8 cellular contexts compared by ENCODE assay signal in the genomic region with DNA sequence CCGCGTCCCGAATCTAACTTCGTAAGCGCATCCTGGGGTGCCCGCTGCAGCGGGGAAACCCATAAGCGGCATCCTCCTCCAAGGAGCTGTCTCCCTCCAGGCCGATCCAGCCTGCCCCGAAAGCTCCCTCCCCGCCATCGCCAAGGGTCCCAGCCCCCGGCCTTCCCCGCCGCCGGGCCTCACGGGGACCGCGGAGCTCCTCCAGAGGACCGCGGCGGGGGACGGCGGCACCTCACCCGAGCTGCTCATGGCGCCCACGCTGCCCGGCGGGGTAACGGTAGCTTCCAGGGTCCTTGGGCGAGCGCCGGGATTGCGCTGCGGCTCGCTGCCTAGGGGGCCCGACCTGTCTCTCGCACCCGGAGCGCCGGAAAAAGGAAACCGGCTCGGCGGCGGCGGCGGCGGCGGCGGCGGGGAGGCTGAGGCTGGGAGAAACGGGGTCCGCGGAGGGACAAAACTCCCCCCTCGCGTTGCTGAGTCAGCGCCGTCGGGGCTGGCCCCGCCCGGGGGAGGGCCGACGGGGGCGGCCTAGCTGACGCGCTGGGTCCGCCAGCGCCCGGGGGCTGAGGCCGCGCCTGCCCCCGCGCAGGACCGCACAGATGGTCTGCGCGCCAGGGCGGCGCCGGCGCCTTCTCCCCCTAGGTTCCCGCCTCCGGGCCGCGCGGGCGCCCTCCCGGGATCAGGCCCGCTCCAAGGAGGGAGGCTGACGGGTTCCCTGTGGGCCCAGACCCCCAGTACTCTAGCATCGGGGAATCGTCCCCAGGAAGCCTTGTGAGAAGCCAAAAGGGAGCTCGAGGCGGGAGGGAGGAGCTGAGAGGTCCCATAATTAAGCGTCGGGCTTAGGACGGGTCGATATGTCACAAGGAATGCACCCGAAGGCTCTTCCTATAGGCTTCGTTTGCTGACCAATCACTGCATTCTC.
A peak's percentile ranks its signal among the peaks of the same experiment; 100 is the strongest.
DNase-seq lines count a peak whose midpoint lies in the region; ATAC-seq and TF ChIP-seq lines count a peak whose summit lies in the region.

A gene with protein sequence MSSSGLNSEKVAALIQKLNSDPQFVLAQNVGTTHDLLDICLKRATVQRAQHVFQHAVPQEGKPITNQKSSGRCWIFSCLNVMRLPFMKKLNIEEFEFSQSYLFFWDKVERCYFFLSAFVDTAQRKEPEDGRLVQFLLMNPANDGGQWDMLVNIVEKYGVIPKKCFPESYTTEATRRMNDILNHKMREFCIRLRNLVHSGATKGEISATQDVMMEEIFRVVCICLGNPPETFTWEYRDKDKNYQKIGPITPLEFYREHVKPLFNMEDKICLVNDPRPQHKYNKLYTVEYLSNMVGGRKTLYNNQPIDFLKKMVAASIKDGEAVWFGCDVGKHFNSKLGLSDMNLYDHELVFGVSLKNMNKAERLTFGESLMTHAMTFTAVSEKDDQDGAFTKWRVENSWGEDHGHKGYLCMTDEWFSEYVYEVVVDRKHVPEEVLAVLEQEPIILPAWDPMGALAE (minus strand): TSS at position 374 of the 919 bp plus-strand sequence. CDS start 125 bp downstream, at position 249.

- H3K27me3 ChIP-seq in effector memory CD4-positive, alpha-beta T cell (replicated peaks; ENCODE audit: control insufficient read depth, insufficient read depth, low read length, poor library complexity, severe bottlenecking) = no peaks in the 10 kb centered on the region

- CTCF ChIA-PET in AG04449 (lab: Yijun Ruan, JAX) = interaction anchor here (1.3 to 2.5 kb wide), 8 partner anchors 9 to 187 kb away, joined by 3 to 11 read pairs (median 4); no protein-coding TSS in a partner anchor

- DNase-seq in AG04449 (ENCODE audit: low read depth, low spot score) (no peak), NCI-H748 (lab: John Stamatoyannopoulos, UW; ENCODE audit: unreplicated experiment) (peak; percentile 89), medulla oblongata (ENCODE audit: extremely low spot score) (peak; percentile 77)
- peak; percentile 94 for DNase-seq in activated CD8-positive, alpha-beta memory T cell treated with anti-CD3 and anti-CD28 coated beads for 24 hours
- peak; percentile 66 to 68 (median 67) for DNase-seq in effector memory CD4-positive, alpha-beta T cell
- peak; percentile 64 to 74 (median 73) for DNase-seq in stimulated activated CD4-positive, alpha-beta T cell treated with anti-CD3 and anti-CD28 coated beads, TNF-alpha, amount 100 ng/mL, for 48 hours (ENCODE audit: low read depth in 3 of 3)

- peaks cover 8% of the 10 kb centered on the region for H3K4me1 ChIP-seq in effector memory CD4-positive, alpha-beta T cell (ENCODE audit: control insufficient read depth, insufficient read depth, low read length, poor library complexity, severe bottlenecking)

- peak; percentile 51 for ATAC-seq in GM18858 (IDR thresholded peaks at IDR 0.05; ENCODE audit: unreplicated experiment)
- ATAC-seq in HG03103 (IDR thresholded peaks at IDR 0.05; ENCODE audit: low read depth, unreplicated experiment) = peak; percentile 62

- H3K9me3 ChIP-seq in effector memory CD4-positive, alpha-beta T cell (ENCODE audit: control insufficient read depth, low read length) = no peaks in the 10 kb centered on the region

- TF ChIP-seq CTCF in AG04449 (IDR thresholded peaks at IDR 0.05; ENCODE audit: insufficient read depth, low read length, missing control alignments) = no peak

- POLR2A ChIA-PET in AG04449 (lab: Yijun Ruan, JAX) = interaction anchor here (0.8 to 1.5 kb wide), 3 partner anchors 12 to 39 kb away, joined by 3 to 6 read pairs (median 3); no protein-coding TSS in a partner anchor

- peak within 1 kb of the TSS; percentile 86 for H3K4me3 ChIP-seq in AG04449 (ENCODE audit: low read depth, low read length)
- H3K4me3 ChIP-seq in effector memory CD4-positive, alpha-beta T cell (ENCODE audit: insufficient read depth, low read depth, low read length, poor library complexity, severe bottlenecking) = peak within 1 kb of the TSS; percentile 98

- peak within 1 kb of the TSS; percentile 66 for H3K27ac ChIP-seq in effector memory CD4-positive, alpha-beta T cell (ENCODE audit: insufficient read depth, low read length, poor library complexity, severe bottlenecking)

- peaks cover 11% of the 10 kb centered on the region for H3K36me3 ChIP-seq in effector memory CD4-positive, alpha-beta T cell (ENCODE audit: control insufficient read depth, insufficient read depth, low read length)
